Comparison of ENCODE assay signal across 8 cellular contexts in genomic region chr14:40317690-40318089, GRCh38.
"Had no signal": no experiment of that assay in that cellular context is flagged by ENCODE, and none has a peak within 500 bp of the region (broad histone marks: within the 10 kb centered on the region; RNA-seq: fewer than 3 reads in every experiment).

No MANE protein-coding gene starts in this region.

- H3K9me3 ChIP-seq: HAP-1 had no signal

- H3K27ac ChIP-seq: GM23248 had no signal

- H3K4me2 ChIP-seq: GM23338 had no signal

- H2AFZ ChIP-seq: GM23248, GM23338 had no signal

- H3K36me3 ChIP-seq: HAP-1 had no signal

- ATAC-seq: GM23338, HCT116 had no signal

- DNase-seq: GM23248, GOT3, H7, HCEC 1CT, HFFc6 had no signal

- H3K4me1 ChIP-seq: HAP-1 had no signal

- H3K9ac ChIP-seq: GM23248 had no signal

- H3K4me3 ChIP-seq: GM23248, GM23338, HAP-1 had no signal
